ENCODE assay signal across 1 cellular context in the genomic region with DNA sequence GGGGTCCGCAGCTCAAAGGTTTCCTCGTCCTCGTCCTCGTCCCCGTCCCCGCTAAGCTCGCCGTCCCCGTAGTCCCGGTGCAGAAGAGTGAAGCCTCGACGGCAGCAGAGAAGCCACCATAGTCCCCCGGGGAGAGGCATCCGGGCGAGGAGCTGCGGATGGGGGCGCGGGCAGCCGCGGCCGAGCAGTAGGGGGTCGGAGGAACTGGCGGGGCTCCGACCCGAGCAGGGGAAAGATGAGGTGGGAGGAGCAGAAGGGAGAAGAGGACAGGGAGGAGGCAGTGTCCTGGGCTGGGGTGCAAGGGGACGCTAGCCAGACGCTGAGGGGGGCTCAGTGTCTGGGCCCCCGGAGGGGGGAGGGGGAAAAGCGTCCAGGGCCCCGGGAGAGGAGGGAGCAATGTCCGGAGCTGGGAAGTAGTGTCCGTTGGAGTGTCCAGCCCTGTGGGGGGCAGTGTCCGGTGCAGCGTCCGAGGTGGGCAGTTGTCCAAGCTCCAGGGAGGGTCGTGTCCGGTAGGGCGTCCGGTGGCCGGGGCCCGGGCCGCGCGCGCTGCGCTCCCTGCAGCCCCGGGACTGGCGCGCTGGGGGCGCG.
TF ChIP-seq lines count a peak whose summit lies in the region.

A gene with protein sequence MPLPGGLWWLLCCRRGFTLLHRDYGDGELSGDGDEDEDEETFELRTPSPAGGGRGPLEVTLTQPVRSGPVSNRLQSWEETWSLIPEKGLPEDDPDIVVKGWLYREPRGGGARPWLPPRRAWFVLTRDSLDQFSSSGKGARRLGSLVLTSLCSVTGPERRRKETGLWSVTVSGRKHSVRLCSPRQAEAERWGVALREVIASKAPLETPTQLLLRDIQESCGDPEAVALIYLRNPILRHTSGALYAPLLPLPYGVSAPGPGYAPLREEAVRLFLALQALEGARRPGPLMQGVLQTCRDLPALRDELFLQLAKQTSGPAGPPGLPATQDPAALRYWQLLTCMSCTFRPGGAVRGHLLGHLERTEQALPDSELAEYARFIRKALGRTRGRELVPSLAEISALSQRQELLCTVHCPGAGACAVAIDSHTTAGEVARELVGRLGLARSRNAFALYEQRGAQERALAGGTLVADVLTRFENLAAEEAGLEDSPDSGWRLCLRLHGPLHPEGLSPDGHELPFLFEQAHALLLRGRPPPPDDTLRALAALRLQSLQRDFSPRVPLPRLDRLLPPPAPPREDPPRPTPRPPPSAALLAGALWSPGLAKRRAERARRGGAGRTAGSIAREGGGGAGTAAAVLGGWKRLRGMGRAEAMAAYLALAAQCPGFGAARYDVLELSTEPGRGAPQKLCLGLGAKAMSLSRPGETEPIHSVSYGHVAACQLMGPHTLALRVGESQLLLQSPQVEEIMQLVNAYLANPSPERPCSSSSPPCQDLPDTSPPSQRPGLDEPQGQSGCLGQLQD (minus strand): TSS at position 571 of the 588 bp plus-strand sequence. CDS start 431 bp downstream, at position 140.

TF ChIP-seq in HepG2, 621 proteins besides CTCF, POLR2A, EP300 and RAD21 (continued from another document and continues in another):
- TF ChIP-seq, protein P1, sequence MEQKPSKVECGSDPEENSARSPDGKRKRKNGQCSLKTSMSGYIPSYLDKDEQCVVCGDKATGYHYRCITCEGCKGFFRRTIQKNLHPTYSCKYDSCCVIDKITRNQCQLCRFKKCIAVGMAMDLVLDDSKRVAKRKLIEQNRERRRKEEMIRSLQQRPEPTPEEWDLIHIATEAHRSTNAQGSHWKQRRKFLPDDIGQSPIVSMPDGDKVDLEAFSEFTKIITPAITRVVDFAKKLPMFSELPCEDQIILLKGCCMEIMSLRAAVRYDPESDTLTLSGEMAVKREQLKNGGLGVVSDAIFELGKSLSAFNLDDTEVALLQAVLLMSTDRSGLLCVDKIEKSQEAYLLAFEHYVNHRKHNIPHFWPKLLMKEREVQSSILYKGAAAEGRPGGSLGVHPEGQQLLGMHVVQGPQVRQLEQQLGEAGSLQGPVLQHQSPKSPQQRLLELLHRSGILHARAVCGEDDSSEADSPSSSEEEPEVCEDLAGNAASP (CRISPR knock-in tag; IDR thresholded peaks at IDR 0.05; ENCODE audit: borderline replicate concordance) = no peak
- peak; percentile 5; the same call in 1 of the 2 replicates for TF ChIP-seq ZMYM3 (CRISPR knock-in tag; IDR thresholded peaks at IDR 0.05)
- no peak for TF ChIP-seq LCORL (IDR thresholded peaks at IDR 0.05)
- TF ChIP-seq LCORL (CRISPR knock-in tag; IDR thresholded peaks at IDR 0.05) = peak; percentile 70
- TF ChIP-seq KDM2A (CRISPR knock-in tag; IDR thresholded peaks at IDR 0.05; ENCODE audit: borderline replicate concordance, low read depth) = no peak
- TF ChIP-seq, protein P2, sequence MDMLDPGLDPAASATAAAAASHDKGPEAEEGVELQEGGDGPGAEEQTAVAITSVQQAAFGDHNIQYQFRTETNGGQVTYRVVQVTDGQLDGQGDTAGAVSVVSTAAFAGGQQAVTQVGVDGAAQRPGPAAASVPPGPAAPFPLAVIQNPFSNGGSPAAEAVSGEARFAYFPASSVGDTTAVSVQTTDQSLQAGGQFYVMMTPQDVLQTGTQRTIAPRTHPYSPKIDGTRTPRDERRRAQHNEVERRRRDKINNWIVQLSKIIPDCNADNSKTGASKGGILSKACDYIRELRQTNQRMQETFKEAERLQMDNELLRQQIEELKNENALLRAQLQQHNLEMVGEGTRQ (IDR thresholded peaks at IDR 0.05; ENCODE audit: low read depth, low read length) = no peak
- TF ChIP-seq, protein P2 (CRISPR knock-in tag; IDR thresholded peaks at IDR 0.05; ENCODE audit: borderline replicate concordance) = no peak
- TF ChIP-seq HHEX (CRISPR knock-in tag; IDR thresholded peaks at IDR 0.05) = no peak
- TF ChIP-seq SMAD9 (CRISPR knock-in tag; IDR thresholded peaks at IDR 0.05) = 0 out of 2 replicates have a peak, but pooled peaks have one; percentile 50
- TF ChIP-seq, protein P3, sequence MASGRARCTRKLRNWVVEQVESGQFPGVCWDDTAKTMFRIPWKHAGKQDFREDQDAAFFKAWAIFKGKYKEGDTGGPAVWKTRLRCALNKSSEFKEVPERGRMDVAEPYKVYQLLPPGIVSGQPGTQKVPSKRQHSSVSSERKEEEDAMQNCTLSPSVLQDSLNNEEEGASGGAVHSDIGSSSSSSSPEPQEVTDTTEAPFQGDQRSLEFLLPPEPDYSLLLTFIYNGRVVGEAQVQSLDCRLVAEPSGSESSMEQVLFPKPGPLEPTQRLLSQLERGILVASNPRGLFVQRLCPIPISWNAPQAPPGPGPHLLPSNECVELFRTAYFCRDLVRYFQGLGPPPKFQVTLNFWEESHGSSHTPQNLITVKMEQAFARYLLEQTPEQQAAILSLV (CRISPR knock-in tag; IDR thresholded peaks at IDR 0.05; ENCODE audit: borderline replicate concordance) = 0 out of 2 replicates have a peak, but pooled peaks have one; percentile 65
- peak; percentile 25 for TF ChIP-seq SKI (IDR thresholded peaks at IDR 0.05; ENCODE audit: partially characterized antibody)
- 0 out of 2 replicates have a peak, but pooled peaks have one; percentile 6 for TF ChIP-seq PITX1 (CRISPR knock-in tag; IDR thresholded peaks at IDR 0.05)
- TF ChIP-seq ZNF776 (CRISPR knock-in tag; IDR thresholded peaks at IDR 0.05) = peak; percentile 65
- 0 out of 2 replicates have a peak, but pooled peaks have one; percentile 95 for TF ChIP-seq SNAI1 (CRISPR knock-in tag; IDR thresholded peaks at IDR 0.05; ENCODE audit: borderline replicate concordance)
- TF ChIP-seq, protein P4, sequence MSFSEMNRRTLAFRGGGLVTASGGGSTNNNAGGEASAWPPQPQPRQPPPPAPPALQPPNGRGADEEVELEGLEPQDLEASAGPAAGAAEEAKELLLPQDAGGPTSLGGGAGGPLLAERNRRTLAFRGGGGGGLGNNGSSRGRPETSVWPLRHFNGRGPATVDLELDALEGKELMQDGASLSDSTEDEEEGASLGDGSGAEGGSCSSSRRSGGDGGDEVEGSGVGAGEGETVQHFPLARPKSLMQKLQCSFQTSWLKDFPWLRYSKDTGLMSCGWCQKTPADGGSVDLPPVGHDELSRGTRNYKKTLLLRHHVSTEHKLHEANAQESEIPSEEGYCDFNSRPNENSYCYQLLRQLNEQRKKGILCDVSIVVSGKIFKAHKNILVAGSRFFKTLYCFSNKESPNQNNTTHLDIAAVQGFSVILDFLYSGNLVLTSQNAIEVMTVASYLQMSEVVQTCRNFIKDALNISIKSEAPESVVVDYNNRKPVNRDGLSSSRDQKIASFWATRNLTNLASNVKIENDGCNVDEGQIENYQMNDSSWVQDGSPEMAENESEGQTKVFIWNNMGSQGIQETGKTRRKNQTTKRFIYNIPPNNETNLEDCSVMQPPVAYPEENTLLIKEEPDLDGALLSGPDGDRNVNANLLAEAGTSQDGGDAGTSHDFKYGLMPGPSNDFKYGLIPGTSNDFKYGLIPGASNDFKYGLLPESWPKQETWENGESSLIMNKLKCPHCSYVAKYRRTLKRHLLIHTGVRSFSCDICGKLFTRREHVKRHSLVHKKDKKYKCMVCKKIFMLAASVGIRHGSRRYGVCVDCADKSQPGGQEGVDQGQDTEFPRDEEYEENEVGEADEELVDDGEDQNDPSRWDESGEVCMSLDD (CRISPR knock-in tag; IDR thresholded peaks at IDR 0.05; ENCODE audit: borderline replicate concordance) = peak; percentile 61; the same call in 1 of the 2 replicates
- TF ChIP-seq KDM6A (CRISPR knock-in tag; IDR thresholded peaks at IDR 0.05; ENCODE audit: low read depth) = no peak
- TF ChIP-seq, protein P5, sequence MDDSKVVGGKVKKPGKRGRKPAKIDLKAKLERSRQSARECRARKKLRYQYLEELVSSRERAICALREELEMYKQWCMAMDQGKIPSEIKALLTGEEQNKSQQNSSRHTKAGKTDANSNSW (CRISPR knock-in tag; IDR thresholded peaks at IDR 0.05; ENCODE audit: borderline replicate concordance) = peak; percentile 35; the same call in 1 of the 2 replicates
- TF ChIP-seq CCDC6 (CRISPR knock-in tag; IDR thresholded peaks at IDR 0.05) = peak; percentile 70; the same call in 1 of the 2 replicates
- peak; percentile 58; the same call in 1 of the 2 replicates for TF ChIP-seq ZNF891 (CRISPR knock-in tag; IDR thresholded peaks at IDR 0.05)
- TF ChIP-seq NKX3-1 (CRISPR knock-in tag; IDR thresholded peaks at IDR 0.05) = peak; percentile 42; the same call in 1 of the 2 replicates
- 0 out of 2 replicates have a peak, but pooled peaks have one; percentile 13 for TF ChIP-seq KDM3A (CRISPR knock-in tag; IDR thresholded peaks at IDR 0.05; ENCODE audit: low read depth)
- no peak for TF ChIP-seq ZFP37 (CRISPR knock-in tag; IDR thresholded peaks at IDR 0.05; ENCODE audit: borderline replicate concordance)
- TF ChIP-seq, protein P6, sequence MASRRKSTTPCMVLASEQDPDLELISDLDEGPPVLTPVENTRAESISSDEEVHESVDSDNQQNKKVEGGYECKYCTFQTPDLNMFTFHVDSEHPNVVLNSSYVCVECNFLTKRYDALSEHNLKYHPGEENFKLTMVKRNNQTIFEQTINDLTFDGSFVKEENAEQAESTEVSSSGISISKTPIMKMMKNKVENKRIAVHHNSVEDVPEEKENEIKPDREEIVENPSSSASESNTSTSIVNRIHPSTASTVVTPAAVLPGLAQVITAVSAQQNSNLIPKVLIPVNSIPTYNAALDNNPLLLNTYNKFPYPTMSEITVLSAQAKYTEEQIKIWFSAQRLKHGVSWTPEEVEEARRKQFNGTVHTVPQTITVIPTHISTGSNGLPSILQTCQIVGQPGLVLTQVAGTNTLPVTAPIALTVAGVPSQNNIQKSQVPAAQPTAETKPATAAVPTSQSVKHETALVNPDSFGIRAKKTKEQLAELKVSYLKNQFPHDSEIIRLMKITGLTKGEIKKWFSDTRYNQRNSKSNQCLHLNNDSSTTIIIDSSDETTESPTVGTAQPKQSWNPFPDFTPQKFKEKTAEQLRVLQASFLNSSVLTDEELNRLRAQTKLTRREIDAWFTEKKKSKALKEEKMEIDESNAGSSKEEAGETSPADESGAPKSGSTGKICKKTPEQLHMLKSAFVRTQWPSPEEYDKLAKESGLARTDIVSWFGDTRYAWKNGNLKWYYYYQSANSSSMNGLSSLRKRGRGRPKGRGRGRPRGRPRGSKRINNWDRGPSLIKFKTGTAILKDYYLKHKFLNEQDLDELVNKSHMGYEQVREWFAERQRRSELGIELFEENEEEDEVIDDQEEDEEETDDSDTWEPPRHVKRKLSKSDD (CRISPR knock-in tag; IDR thresholded peaks at IDR 0.05; ENCODE audit: low read depth) = 0 out of 2 replicates have a peak, but pooled peaks have one; percentile 38
- TF ChIP-seq, protein P7, sequence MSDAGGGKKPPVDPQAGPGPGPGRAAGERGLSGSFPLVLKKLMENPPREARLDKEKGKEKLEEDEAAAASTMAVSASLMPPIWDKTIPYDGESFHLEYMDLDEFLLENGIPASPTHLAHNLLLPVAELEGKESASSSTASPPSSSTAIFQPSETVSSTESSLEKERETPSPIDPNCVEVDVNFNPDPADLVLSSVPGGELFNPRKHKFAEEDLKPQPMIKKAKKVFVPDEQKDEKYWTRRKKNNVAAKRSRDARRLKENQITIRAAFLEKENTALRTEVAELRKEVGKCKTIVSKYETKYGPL (CRISPR knock-in tag; IDR thresholded peaks at IDR 0.05) = no peak
- peak; percentile 96 for TF ChIP-seq SRSF1 (optimal IDR thresholded peaks at IDR 0.05; ENCODE audit: low read depth, low read length)
- TF ChIP-seq ZFP62 (CRISPR knock-in tag; IDR thresholded peaks at IDR 0.05) = no peak
- peak; percentile 42 for TF ChIP-seq NRL (CRISPR knock-in tag; IDR thresholded peaks at IDR 0.05; ENCODE audit: borderline replicate concordance)
- TF ChIP-seq ARNTL (CRISPR knock-in tag; IDR thresholded peaks at IDR 0.05) = 0 out of 2 replicates have a peak, but pooled peaks have one; percentile 15
- TF ChIP-seq CBFB (CRISPR knock-in tag; IDR thresholded peaks at IDR 0.05) = peak; percentile 17; the same call in 1 of the 2 replicates
- TF ChIP-seq KDM4B (CRISPR knock-in tag; IDR thresholded peaks at IDR 0.05) = no peak
- TF ChIP-seq ZSCAN20 (CRISPR knock-in tag; IDR thresholded peaks at IDR 0.05; ENCODE audit: borderline replicate concordance) = 0 out of 2 replicates have a peak, but pooled peaks have one; percentile 46
- TF ChIP-seq GABPA (IDR thresholded peaks at IDR 0.05; ENCODE audit: low read depth, low read length) = no peak
- TF ChIP-seq GABPA (CRISPR knock-in tag; IDR thresholded peaks at IDR 0.05; ENCODE audit: low read depth) = peak; percentile 15; the same call in 1 of the 2 replicates
- peak; percentile 31; the same call in 1 of the 2 replicates for TF ChIP-seq XBP1 (CRISPR knock-in tag; IDR thresholded peaks at IDR 0.05)
- TF ChIP-seq KDM5B (CRISPR knock-in tag; IDR thresholded peaks at IDR 0.05; ENCODE audit: borderline replicate concordance) = peak; percentile 88
- no peak for TF ChIP-seq CBX5 (CRISPR knock-in tag; IDR thresholded peaks at IDR 0.05; ENCODE audit: borderline replicate concordance)
- peak; percentile 30 for TF ChIP-seq IKZF4 (CRISPR knock-in tag; IDR thresholded peaks at IDR 0.05; ENCODE audit: borderline replicate concordance, low read depth, not compliant biosample characterization)
- TF ChIP-seq BRD4 (CRISPR knock-in tag; IDR thresholded peaks at IDR 0.05) = peak; percentile 79
- TF ChIP-seq, protein P8, sequence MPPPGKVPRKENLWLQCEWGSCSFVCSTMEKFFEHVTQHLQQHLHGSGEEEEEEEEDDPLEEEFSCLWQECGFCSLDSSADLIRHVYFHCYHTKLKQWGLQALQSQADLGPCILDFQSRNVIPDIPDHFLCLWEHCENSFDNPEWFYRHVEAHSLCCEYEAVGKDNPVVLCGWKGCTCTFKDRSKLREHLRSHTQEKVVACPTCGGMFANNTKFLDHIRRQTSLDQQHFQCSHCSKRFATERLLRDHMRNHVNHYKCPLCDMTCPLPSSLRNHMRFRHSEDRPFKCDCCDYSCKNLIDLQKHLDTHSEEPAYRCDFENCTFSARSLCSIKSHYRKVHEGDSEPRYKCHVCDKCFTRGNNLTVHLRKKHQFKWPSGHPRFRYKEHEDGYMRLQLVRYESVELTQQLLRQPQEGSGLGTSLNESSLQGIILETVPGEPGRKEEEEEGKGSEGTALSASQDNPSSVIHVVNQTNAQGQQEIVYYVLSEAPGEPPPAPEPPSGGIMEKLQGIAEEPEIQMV (CRISPR knock-in tag; IDR thresholded peaks at IDR 0.05; ENCODE audit: low read depth) = no peak
- no peak for TF ChIP-seq NR1H2 (CRISPR knock-in tag; IDR thresholded peaks at IDR 0.05; ENCODE audit: borderline replicate concordance, low read depth)
- TF ChIP-seq, protein P9, sequence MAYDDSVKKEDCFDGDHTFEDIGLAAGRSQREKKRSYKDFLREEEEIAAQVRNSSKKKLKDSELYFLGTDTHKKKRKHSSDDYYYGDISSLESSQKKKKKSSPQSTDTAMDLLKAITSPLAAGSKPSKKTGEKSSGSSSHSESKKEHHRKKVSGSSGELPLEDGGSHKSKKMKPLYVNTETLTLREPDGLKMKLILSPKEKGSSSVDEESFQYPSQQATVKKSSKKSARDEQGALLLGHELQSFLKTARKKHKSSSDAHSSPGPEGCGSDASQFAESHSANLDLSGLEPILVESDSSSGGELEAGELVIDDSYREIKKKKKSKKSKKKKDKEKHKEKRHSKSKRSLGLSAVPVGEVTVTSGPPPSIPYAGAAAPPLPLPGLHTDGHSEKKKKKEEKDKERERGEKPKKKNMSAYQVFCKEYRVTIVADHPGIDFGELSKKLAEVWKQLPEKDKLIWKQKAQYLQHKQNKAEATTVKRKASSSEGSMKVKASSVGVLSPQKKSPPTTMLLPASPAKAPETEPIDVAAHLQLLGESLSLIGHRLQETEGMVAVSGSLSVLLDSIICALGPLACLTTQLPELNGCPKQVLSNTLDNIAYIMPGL (CRISPR knock-in tag; IDR thresholded peaks at IDR 0.05; ENCODE audit: borderline replicate concordance in 1 of 2, low read depth in 1 of 2) = peak; percentile 67 to 85; a peak in 3 of 4 replicates
